36 cellular contexts compared by ENCODE assay signal in the genomic region with DNA sequence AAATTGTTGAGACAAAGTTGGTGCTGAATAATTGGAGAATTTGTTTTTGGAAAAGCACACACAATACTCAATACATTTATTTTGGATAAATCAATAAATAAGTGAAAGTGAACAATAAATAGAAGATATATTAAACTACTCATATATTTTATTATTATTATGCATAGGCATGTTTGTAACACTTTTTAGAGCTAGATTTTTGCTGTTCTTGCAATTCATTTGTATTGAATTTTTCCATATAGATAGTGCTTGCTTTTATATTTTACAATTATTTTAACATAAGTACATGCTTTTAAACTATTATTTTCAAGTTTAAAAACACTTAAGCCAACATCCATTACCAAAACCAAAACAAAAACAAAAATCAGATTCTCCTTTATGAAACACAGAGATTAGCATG. TPM values are rescaled to one million over a fixed set of nuclear protein-coding genes. Genes with fewer than 3 reads are reported as not detected.
DNase-seq lines count a peak whose midpoint lies in the region; ATAC-seq, FAIRE-seq and TF ChIP-seq lines count a peak whose summit lies in the region.
"Had no signal": no experiment of that assay in that cellular context is flagged by ENCODE, and none has a peak within 500 bp of the region (broad histone marks: within the 10 kb centered on the region; RNA-seq: fewer than 3 reads in every experiment).

No MANE protein-coding gene starts in this region.

- H3K27ac Mint-ChIP-seq in neural progenitor cell, result no peak overlapping the region
- H3K27ac Mint-ChIP-seq: B cell; CD4-positive, alpha-beta memory T cell; CD4-positive, alpha-beta T cell; CD4-positive, CD25-positive, alpha-beta regulatory T cell; CD8-positive, alpha-beta memory T cell; CD8-positive, alpha-beta T cell had no signal

- H3K4me2 ChIP-seq in HepG2 (ENCODE audit: low read depth, low read length), result no peak overlapping the region
- no peak overlapping the region for H3K4me2 ChIP-seq in K562 (ENCODE audit: insufficient read depth, low read length)
- H3K4me2 ChIP-seq in neural progenitor cell, result no peak overlapping the region
- H3K4me2 ChIP-seq: A549; BLaER1; BLaER1 treated with 17β-estradiol and CSF1 and Interleukin-3, amounts not matched to agents 10 nM and 100 nM had no signal

- H3K27ac ChIP-seq in HepG2 (ENCODE audit: extremely low read length, insufficient read depth, low read length), result no peak overlapping the region
- no peak overlapping the region for H3K27ac ChIP-seq in right lobe of liver
- H3K27ac ChIP-seq in K562 (ENCODE audit: extremely low read depth, low read depth, low read length), result no peak overlapping the region
- peak overlapping the region; percentile 98 for H3K27ac ChIP-seq in neutrophil
- H3K27ac ChIP-seq in neural progenitor cell, result no peak overlapping the region
- H3K27ac ChIP-seq: 22Rv1; A549; BLaER1; BLaER1 treated with 17β-estradiol and CSF1 and Interleukin-3, amounts not matched to agents 10 nM and 100 nM; C4-2B had no signal

- H3K9me3 ChIP-seq in HepG2 (ENCODE audit: low read length), result peaks cover 14% of the 10 kb centered on the region
- H3K9me3 ChIP-seq in right lobe of liver, result no peaks in the 10 kb centered on the region
- peaks cover 5% of the 10 kb centered on the region for H3K9me3 ChIP-seq in K562 (replicated peaks; ENCODE audit: control insufficient read depth, insufficient read depth, low read depth, low read length)
- H3K9me3 ChIP-seq in neutrophil, result no peaks in the 10 kb centered on the region
- peaks cover 13% of the 10 kb centered on the region for H3K9me3 ChIP-seq in neural progenitor cell (ENCODE audit: low read depth)
- H3K9me3 ChIP-seq: A549, BE2C had no signal

- H3K79me2 ChIP-seq in HepG2 (ENCODE audit: insufficient read depth, low read length) (no peaks in the 10 kb centered on the region), K562 (ENCODE audit: control insufficient read depth, insufficient read depth, low read length) (no peaks in the 10 kb centered on the region), neural progenitor cell (ENCODE audit: low read depth) (peaks cover 97% of the 10 kb centered on the region)

- intact Hi-C loops in HepG2 (cut with micrococcal nuclease; ENCODE audit: unreplicated experiment) (no loop called here), right lobe of liver (cut with DNase I) (no loop called here), K562 (cut with micrococcal nuclease) (no loop called here)

- ATAC-seq in HepG2, result no peak
- ATAC-seq in right lobe of liver, result no peak
- ATAC-seq in K562, result no peak
- ATAC-seq in activated CD4-positive, CD25-positive, alpha-beta regulatory T cell treated with anti-CD3 and anti-CD28 coated beads, Interleukin-2, amount 50 U/mL, for 24 hours, result no peak
- ATAC-seq: A549; CD8-positive, alpha-beta T cell had no signal

- H4K20me1 ChIP-seq in HepG2 (ENCODE audit: insufficient read depth, low read length) (no peaks in the 10 kb centered on the region), K562 (replicated peaks; ENCODE audit: control insufficient read depth, insufficient read depth, low read length) (no peaks in the 10 kb centered on the region), neural progenitor cell (ENCODE audit: low read depth) (no peaks in the 10 kb centered on the region)

- no peak overlapping the region for H3K4me3 Mint-ChIP-seq in neural progenitor cell
- H3K4me3 Mint-ChIP-seq: B cell; CD14-positive monocyte; CD4-positive, alpha-beta memory T cell; CD4-positive, alpha-beta T cell; CD4-positive, CD25-positive, alpha-beta regulatory T cell; CD8-positive, alpha-beta memory T cell; CD8-positive, alpha-beta T cell had no signal

- TF ChIP-seq POLR2A in HepG2 (IDR thresholded peaks at IDR 0.05; ENCODE audit: insufficient read depth in 1 of 2, low read depth in 2 of 2, low read length in 2 of 2) (no peak), right lobe of liver (IDR thresholded peaks at IDR 0.05) (no peak), K562 (conservative IDR thresholded peaks at IDR 0.05) (no peak), H54 (IDR thresholded peaks at IDR 0.05; ENCODE audit: low read depth, low read length) (no peak)

- DNase-seq in HepG2 (ENCODE audit: low spot score), result no peak
- no peak for DNase-seq in right lobe of liver
- DNase-seq in K562 (ENCODE audit: extremely low read depth in 1 of 4, low spot score in 3 of 4), result no peak
- DNase-seq in H54 (ENCODE audit: insufficient read length, low spot score), result no peak
- no peak for DNase-seq in neural progenitor cell (ENCODE audit: low spot score)
- DNase-seq: 8988T; ACHN; AML-193; BE2C; C1 segment of cervical spinal cord; Caco-2; Calu3; CD4-positive, alpha-beta memory T cell; CD4-positive, alpha-beta T cell; CD4-positive, CD25-positive, alpha-beta regulatory T cell; CD8-positive, alpha-beta memory T cell; CD8-positive, alpha-beta T cell; COR-L47; DMS 273 treated with DMSO at 0.1 percent for 48 hours; DMS153; DMS53; DMS79; DMS79 treated with DMSO at 0.1 percent for 48 hours; DND-41; EL had no signal

- in situ Hi-C loops in HepG2 (cut with HindIII; ENCODE audit: extremely low pct_ligation_motif_present, low pct_unique_long_range_greater_than_20kb) (no loop called here), K562 (cut with MboI) (no loop called here)

- no peak for FAIRE-seq in HepG2 (lab: Jason Lieb, UNC)
- FAIRE-seq in G401.6 (lab: Jason Lieb, UNC), result peak; percentile 42
- FAIRE-seq in K562 (lab: Jason Lieb, UNC), result no peak
- FAIRE-seq in H54 (lab: Jason Lieb, UNC), result no peak
- FAIRE-seq: A204.1, A549 had no signal

- H3K9ac ChIP-seq in HepG2 (ENCODE audit: insufficient read depth, low read depth, low read length) (no peak overlapping the region), K562 (ENCODE audit: insufficient read depth in 1 of 2, low read depth in 2 of 2, low read length in 2 of 2) (no peak overlapping the region), neural progenitor cell (no peak overlapping the region)
- H3K9ac ChIP-seq: BLaER1; BLaER1 treated with 17β-estradiol and CSF1 and Interleukin-3, amounts not matched to agents 10 nM and 100 nM had no signal

- no peak for TF ChIP-seq CTCF in HepG2 (CRISPR knock-in tag; IDR thresholded peaks at IDR 0.05)
- no peak for TF ChIP-seq CTCF in right lobe of liver (IDR thresholded peaks at IDR 0.05)
- TF ChIP-seq CTCF in K562 (IDR thresholded peaks at IDR 0.05 in 2 of 3, conservative IDR thresholded peaks at IDR 0.05 in 1 of 3; ENCODE audit: insufficient read depth in 2 of 3, low read depth in 1 of 3, low read length in 3 of 3), result no peak
- no peak for TF ChIP-seq CTCF in neutrophil (IDR thresholded peaks at IDR 0.05)
- no peak for TF ChIP-seq CTCF in neural progenitor cell (IDR thresholded peaks at IDR 0.05)

- no peaks in the 10 kb centered on the region for H3F3A ChIP-seq in neural progenitor cell (ENCODE audit: low read depth)

- no peak overlapping the region for H2AFZ ChIP-seq in HepG2 (ENCODE audit: low read length)
- no peak overlapping the region for H2AFZ ChIP-seq in K562 (ENCODE audit: low read depth, low read length)
- H2AFZ ChIP-seq in neural progenitor cell (replicated peaks), result no peak overlapping the region

- no peaks in the 10 kb centered on the region for H3K27me3 Mint-ChIP-seq in neural progenitor cell (ENCODE audit: insufficient read depth, low read depth)
- H3K27me3 Mint-ChIP-seq: B cell; CD4-positive, alpha-beta memory T cell; CD4-positive, alpha-beta T cell; CD4-positive, CD25-positive, alpha-beta regulatory T cell had no signal

- H3K36me3 Mint-ChIP-seq in neural progenitor cell, result peaks cover 36% of the 10 kb centered on the region
- H3K36me3 Mint-ChIP-seq: CD4-positive, CD25-positive, alpha-beta regulatory T cell; CD8-positive, alpha-beta T cell had no signal

- CTCF ChIA-PET in HepG2 (lab: Yijun Ruan, JAX; ENCODE audit: low intra/inter-chr PET ratio, low total read pairs), result no interaction called here
- CTCF ChIA-PET in K562 (lab: Yijun Ruan, JAX; ENCODE audit: low intra/inter-chr PET ratio), result no interaction called here

- no peak overlapping the region for H3K4me3 ChIP-seq in HepG2 (replicated peaks in 1 of 3; ENCODE audit: insufficient read depth in 1 of 3, low read depth in 2 of 3, low read length in 3 of 3)
- no peak overlapping the region for H3K4me3 ChIP-seq in right lobe of liver
- H3K4me3 ChIP-seq in K562, result no peak overlapping the region
- peak overlapping the region in 1 of 2 experiments; percentile 37 for H3K4me3 ChIP-seq in neutrophil (ENCODE audit: low read depth in 1 of 2, low read length in 1 of 2)
- H3K4me3 ChIP-seq in neural progenitor cell, result no peak overlapping the region
- H3K4me3 ChIP-seq: A549; BLaER1; BLaER1 treated with 17β-estradiol and CSF1 and Interleukin-3, amounts not matched to agents 10 nM and 100 nM had no signal

- H3K4me1 Mint-ChIP-seq in neural progenitor cell, result no peaks in the 10 kb centered on the region
- H3K4me1 Mint-ChIP-seq: B cell; CD4-positive, alpha-beta memory T cell; CD4-positive, CD25-positive, alpha-beta regulatory T cell; CD8-positive, alpha-beta memory T cell had no signal

- TF ChIP-seq RAD21 in HepG2 (CRISPR knock-in tag; IDR thresholded peaks at IDR 0.05), result no peak
- TF ChIP-seq RAD21 in K562 (CRISPR knock-in tag; conservative IDR thresholded peaks at IDR 0.05 in 1 of 2, IDR thresholded peaks at IDR 0.05 in 1 of 2), result no peak

- no peaks in the 10 kb centered on the region for H3K9me1 ChIP-seq in K562 (ENCODE audit: control insufficient read depth, insufficient read depth, low read length)

- POLR2A ChIA-PET in HepG2 (lab: Yijun Ruan, JAX), result no interaction called here
- POLR2A ChIA-PET in K562 (lab: Yijun Ruan, JAX), result no interaction called here

- no TSS peak for BruUV-seq in HepG2 (replicated peaks; lab: Mats Ljungman, UMichigan)
- no TSS peak for BruUV-seq in K562 (replicated peaks; lab: Mats Ljungman, UMichigan)

- no peak for TF ChIP-seq EP300 in HepG2 (IDR thresholded peaks at IDR 0.05; ENCODE audit: low read depth in 2 of 2, low read length in 2 of 2)
- TF ChIP-seq EP300 in HepG2 (CRISPR knock-in tag; IDR thresholded peaks at IDR 0.05; ENCODE audit: borderline replicate concordance), result no peak
- TF ChIP-seq EP300 in K562 (IDR thresholded peaks at IDR 0.05; ENCODE audit: low read length), result no peak

- H3K27me3 ChIP-seq in HepG2 (ENCODE audit: control insufficient read depth in 1 of 2, insufficient read depth in 2 of 2, low read length in 2 of 2) (no peaks in the 10 kb centered on the region), right lobe of liver (no peaks in the 10 kb centered on the region), K562 (ENCODE audit: control insufficient read depth in 2 of 2, insufficient read depth in 2 of 2, low read length in 2 of 2) (no peaks in the 10 kb centered on the region), neutrophil (no peaks in the 10 kb centered on the region), neural progenitor cell (no peaks in the 10 kb centered on the region)
- H3K27me3 ChIP-seq: BE2C; BLaER1; BLaER1 treated with 17β-estradiol and CSF1 and Interleukin-3, amounts not matched to agents 10 nM and 100 nM had no signal

- peaks cover 31% of the 10 kb centered on the region for H3K9me3 Mint-ChIP-seq in neural progenitor cell

- H3K4me1 ChIP-seq in HepG2 (ENCODE audit: insufficient read depth, low read length), result no peaks in the 10 kb centered on the region
- no peaks in the 10 kb centered on the region for H3K4me1 ChIP-seq in right lobe of liver
- no peaks in the 10 kb centered on the region for H3K4me1 ChIP-seq in K562 (replicated peaks in 1 of 2; ENCODE audit: control insufficient read depth in 2 of 2, insufficient read depth in 2 of 2, low read length in 2 of 2)
- peaks cover 69 to 92% of the 10 kb centered on the region in 2 experiments for H3K4me1 ChIP-seq in neutrophil (ENCODE audit: control insufficient read depth in 1 of 2, insufficient read depth in 1 of 2, low read depth in 1 of 2, low read length in 1 of 2)
- H3K4me1 ChIP-seq in neural progenitor cell, result no peaks in the 10 kb centered on the region
- H3K4me1 ChIP-seq: A549, BE2C, BLaER1 had no signal

- no peaks in the 10 kb centered on the region for H3K36me3 ChIP-seq in HepG2 (replicated peaks in 1 of 2; ENCODE audit: control insufficient read depth in 1 of 2, insufficient read depth in 2 of 2, low read length in 2 of 2)
- no peaks in the 10 kb centered on the region for H3K36me3 ChIP-seq in right lobe of liver
- H3K36me3 ChIP-seq in K562 (ENCODE audit: control insufficient read depth, insufficient read depth, low read length), result no peaks in the 10 kb centered on the region
- peaks cover 3% of the 10 kb centered on the region for H3K36me3 ChIP-seq in neutrophil
- H3K36me3 ChIP-seq in neural progenitor cell, result peaks cover 6% of the 10 kb centered on the region
- H3K36me3 ChIP-seq: BE2C had no signal

RNA-seq across cellular contexts. Expression of a gene that starts 43.9 kb away (rescaled TPM):
- total RNA-seq in HepG2 (2016; rRNA removed; fragmentation: Illumina TruSeq; extraction: Trizol), result 15.1 and 18.2 TPM in 2 replicates
- total RNA-seq in HepG2 (2016; cell fraction: cytosol; rRNA removed; fragmentation: Illumina TruSeq; extraction: Trizol; ENCODE audit: low read depth), result 2.2 and 3.3 TPM in 2 replicates
- total RNA-seq in HepG2 (2016; cell fraction: insoluble cytoplasmic fraction; rRNA removed; fragmentation: Illumina TruSeq; extraction: Trizol), result 12.4 and 14.2 TPM in 2 replicates
- 3.9 and 5.1 TPM in 2 replicates for total RNA-seq in HepG2 (2016; cell fraction: membrane; rRNA removed; fragmentation: Illumina TruSeq; extraction: Trizol)
- total RNA-seq in HepG2 (2016; cell fraction: nucleus; rRNA removed; fragmentation: Illumina TruSeq; extraction: Trizol), result 33.1 and 38.7 TPM in 2 replicates
- polyA plus RNA-seq in HepG2 (2011; rRNA removed), result 14.0 and 15.2 TPM in 2 replicates
- polyA plus RNA-seq in HepG2 (2011; cell fraction: cytosol; rRNA removed), result 6.3 and 12.7 TPM in 2 replicates
- polyA plus RNA-seq in HepG2 (2011; cell fraction: nucleus; rRNA removed), result 20.8 and 25.8 TPM in 2 replicates
- 17.8 and 20.4 TPM in 2 replicates for polyA plus RNA-seq in HepG2 (2012)
- polyA plus RNA-seq in HepG2 (2016; cell fraction: cytosol; fragmentation: Illumina TruSeq; extraction: Trizol; ENCODE audit: low read depth), result 0.34 and 0.37 TPM in 2 replicates
- 4.2 and 5.1 TPM in 2 replicates for polyA plus RNA-seq in HepG2 (2016; cell fraction: insoluble cytoplasmic fraction; fragmentation: Illumina TruSeq; extraction: Trizol; ENCODE audit: low read depth)
- polyA plus RNA-seq in HepG2 (2016; cell fraction: membrane; fragmentation: Illumina TruSeq; extraction: Trizol; ENCODE audit: low read depth), result 0.52 and 0.54 TPM in 2 replicates
- polyA plus RNA-seq in HepG2 (2016; cell fraction: nucleus; fragmentation: Illumina TruSeq; extraction: Trizol; ENCODE audit: insufficient read depth, low read depth), result 11.7 and 14.3 TPM in 2 replicates
- 55.1 and 69.5 TPM in 2 replicates for polyA minus RNA-seq in HepG2 (2011; rRNA and poly(A)+ RNA removed; ENCODE audit: low replicate concordance)
- 20.9 and 23.2 TPM in 2 replicates for polyA minus RNA-seq in HepG2 (2011; cell fraction: cytosol; rRNA and poly(A)+ RNA removed)
- polyA minus RNA-seq in HepG2 (2011; cell fraction: nucleus; rRNA and poly(A)+ RNA removed), result 158 and 192 TPM in 2 replicates
- total RNA-seq in right lobe of liver, result 10 to 100 TPM; 18.0 to 32.8 (median 24.2) TPM
- total RNA-seq in K562 (2011; cell fraction: chromatin; rRNA removed; ENCODE audit: low replicate concordance), result 47.7 and 122 TPM in 2 replicates
- 18.2 and 25.5 TPM in 2 replicates for total RNA-seq in K562 (2011; cell fraction: nucleolus; rRNA removed)
- 38.1 and 47.5 TPM in 2 replicates for total RNA-seq in K562 (2011; cell fraction: nucleoplasm; rRNA removed)
- 15.1 and 16.2 TPM in 2 replicates for total RNA-seq in K562 (2014; rRNA removed)
- total RNA-seq in K562 (2014; rRNA removed; fragmentation: Illumina TruSeq; extraction: Trizol), result 30.7 and 33.1 TPM in 2 replicates
- total RNA-seq in K562 (2015; rRNA removed; fragmentation: Illumina TruSeq; extraction: Trizol), result 38.6 and 39.4 TPM in 2 replicates
- total RNA-seq in K562 (2021), result 18.7 and 19.7 TPM in 2 replicates
- polyA plus RNA-seq in K562 (2011; rRNA removed), result 19.8 and 20.9 TPM in 2 replicates
- polyA plus RNA-seq in K562 (2011; cell fraction: cytosol; rRNA removed), result 7.0 and 11.9 TPM in 2 replicates
- polyA plus RNA-seq in K562 (2011; cell fraction: nucleus; rRNA removed), result 39.3 and 42.1 TPM in 2 replicates
- 11.6 and 14.6 TPM in 2 replicates for polyA plus RNA-seq in K562 (2012)
- 16.9 and 20.0 TPM in 2 replicates for polyA plus RNA-seq in K562 (2014; fragmentation: Illumina TruSeq; extraction: Trizol)
- 1 to 10 TPM; 7.5 to 8.1 TPM for polyA plus RNA-seq in K562 (2014; fragmentation: Nextera tagmentation; extraction: Ambion mirVana)
- polyA plus RNA-seq in K562 (2014; rRNA removed), result 14.2 and 21.4 TPM in 2 replicates
- polyA minus RNA-seq in K562 (2011; rRNA and poly(A)+ RNA removed), result 56.8 and 85.7 TPM in 2 replicates
- 13.4 and 18.4 TPM in 2 replicates for polyA minus RNA-seq in K562 (2011; cell fraction: cytosol; rRNA and poly(A)+ RNA removed)
- polyA minus RNA-seq in K562 (2011; cell fraction: nucleus; rRNA and poly(A)+ RNA removed), result 45.0 and 103 TPM in 2 replicates
- total RNA-seq in neural progenitor cell (ENCODE audit: low replicate concordance), result 57.3 and 101 TPM in 2 replicates
